ENCODE assay signal across 9 cellular contexts in the genomic region with DNA sequence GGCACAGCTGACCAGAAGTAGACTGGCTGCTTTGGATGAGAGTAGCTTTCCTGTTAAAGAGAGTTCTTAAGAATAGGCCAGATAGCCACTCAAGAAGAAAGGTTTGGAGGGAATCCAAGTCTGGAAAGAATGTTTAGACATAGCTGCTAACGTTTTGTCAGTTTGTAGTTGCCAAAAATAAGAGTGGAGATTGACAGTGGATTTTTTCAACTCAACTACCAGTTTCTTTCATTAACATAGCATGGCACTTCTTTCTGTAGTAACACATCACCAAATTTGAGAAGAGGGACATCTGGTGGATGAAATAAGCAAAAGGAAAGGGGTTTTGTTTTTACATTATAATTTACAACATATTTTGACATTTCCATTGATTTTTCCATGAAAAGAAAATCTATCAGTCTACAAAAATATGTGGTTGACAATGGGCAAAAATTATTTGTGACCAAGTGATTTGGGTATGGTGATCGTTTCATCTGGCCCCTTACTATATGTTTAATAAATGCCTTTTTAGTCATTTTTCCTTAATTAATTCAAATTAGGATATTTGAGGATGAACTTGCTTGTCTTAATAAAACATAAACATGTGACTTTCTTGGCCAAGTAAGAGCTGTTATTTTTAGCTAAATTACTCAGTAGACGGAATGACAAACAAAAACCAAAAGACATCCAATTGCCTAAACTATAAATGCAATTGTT.
DNase-seq lines count a peak whose midpoint lies in the region; ATAC-seq and TF ChIP-seq lines count a peak whose summit lies in the region.
"Had no signal": no experiment of that assay in that cellular context is flagged by ENCODE, and none has a peak within 500 bp of the region (broad histone marks: within the 10 kb centered on the region; RNA-seq: fewer than 3 reads in every experiment).

No MANE protein-coding gene starts in this region.

- DNase-seq in DMS53 treated with DMSO at 0.1 percent for 48 hours (lab: John Stamatoyannopoulos, UW; ENCODE audit: unreplicated experiment) (peak; percentile 58), Kasumi-1 (lab: John Stamatoyannopoulos, UW) (peak; percentile 29 to 68), cerebellar cortex (ENCODE audit: low spot score) (peak; percentile 57), myocyte (ENCODE audit: low read depth) (peak; percentile 58), testis (no peak), GOT3 (lab: John Stamatoyannopoulos, UW) (no peak), NCI-H774 (lab: John Stamatoyannopoulos, UW) (no peak)
- DNase-seq: sigmoid colon had no signal

- H3K36me3 ChIP-seq in testis (ENCODE audit: low read depth, missing control alignments) = no peaks in the 10 kb centered on the region
- H3K36me3 ChIP-seq: sigmoid colon had no signal

- 49% methylated on average over 3 of the region's 3 CpGs for WGBS in testis, 2 donors

- no peak overlapping the region for H3K27ac ChIP-seq in testis
- H3K27ac ChIP-seq: sigmoid colon had no signal

- no peaks in the 10 kb centered on the region for H3K4me1 ChIP-seq in testis
- H3K4me1 ChIP-seq: sigmoid colon had no signal

- H3K9me3 ChIP-seq in testis = no peaks in the 10 kb centered on the region
- H3K9me3 ChIP-seq: sigmoid colon had no signal

- H3K27me3 ChIP-seq in testis = no peaks in the 10 kb centered on the region
- H3K27me3 ChIP-seq: sigmoid colon had no signal

- no peak for TF ChIP-seq POLR2A in testis (IDR thresholded peaks at IDR 0.05)

- intact Hi-C loops in testis (cut with DNase I; ENCODE audit: low total_unique reads) = no loop called here

- ATAC-seq in GM19395 (IDR thresholded peaks at IDR 0.05; ENCODE audit: unreplicated experiment) = no peak

- TF ChIP-seq CTCF in testis (IDR thresholded peaks at IDR 0.05) = peak in 1 of 3 experiments; percentile 24

- H3K4me3 ChIP-seq in testis = no peak overlapping the region
- H3K4me3 ChIP-seq: sigmoid colon had no signal

Comparison
In these comparisons a context has a peak if more than half of its experiments do, and no peak if none do; other contexts are left out.
1. DNase-seq: peak in DMS53 treated with DMSO at 0.1 percent for 48 hours (single experiment), Kasumi-1 (2 of 2), cerebellar cortex (single experiment) and myocyte (single experiment); none in testis (single experiment), GOT3 (single experiment) and NCI-H774 (single experiment).